25 cellular contexts compared by ENCODE assay signal in the genomic region with DNA sequence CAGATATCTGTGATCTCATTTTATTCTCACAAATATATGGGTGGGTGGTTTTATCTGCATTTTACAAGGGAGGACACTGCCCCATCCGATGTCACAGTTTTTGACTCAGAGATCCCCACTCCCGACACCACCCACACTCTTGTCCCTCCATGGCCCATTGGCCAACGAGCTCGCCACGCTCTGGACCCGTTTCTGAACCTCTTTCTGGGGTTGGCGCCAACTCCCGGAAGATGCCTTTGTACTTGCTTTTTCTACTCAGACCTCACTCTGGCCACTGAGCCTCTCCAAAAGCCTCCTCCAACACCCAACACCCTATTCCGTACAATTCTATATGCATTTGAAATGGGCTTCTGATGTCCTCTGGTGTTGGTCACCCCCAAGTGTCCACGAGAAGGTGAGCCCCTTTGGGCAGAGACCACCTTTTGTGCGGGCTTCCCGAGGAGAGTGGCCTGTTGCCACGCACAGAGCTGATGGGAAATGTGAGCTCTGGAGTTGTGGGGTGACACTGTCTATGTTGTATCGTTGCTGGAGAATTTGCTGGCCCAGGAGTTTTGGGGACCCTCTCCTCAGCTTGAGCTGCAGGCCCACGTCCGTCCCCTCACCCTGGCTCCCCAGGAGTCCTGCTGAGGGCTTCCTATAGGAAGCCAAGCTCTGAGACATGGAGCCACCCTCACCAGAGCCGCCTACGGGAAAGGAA.
DNase-seq lines count a peak whose midpoint lies in the region; ATAC-seq and TF ChIP-seq lines count a peak whose summit lies in the region.
"Had no signal": no experiment of that assay in that cellular context is flagged by ENCODE, and none has a peak within 500 bp of the region (broad histone marks: within the 10 kb centered on the region; RNA-seq: fewer than 3 reads in every experiment).

No MANE protein-coding gene starts in this region.

- no peak overlapping the region for H3K27ac ChIP-seq in testis
- H3K27ac ChIP-seq: breast epithelium, neutrophil, RWPE1, tibial artery had no signal

- H3K36me3 ChIP-seq in testis (ENCODE audit: low read depth, missing control alignments), result no peaks in the 10 kb centered on the region
- H3K36me3 ChIP-seq: breast epithelium, MG63, neutrophil, tibial artery had no signal

- no peaks in the 10 kb centered on the region for H3K4me1 ChIP-seq in testis
- H3K4me1 ChIP-seq: breast epithelium had no signal

- H3K27me3 ChIP-seq in testis, result no peaks in the 10 kb centered on the region
- H3K27me3 ChIP-seq: breast epithelium, MG63, neutrophil, tibial artery had no signal

- H3K9me3 ChIP-seq in testis, result no peaks in the 10 kb centered on the region
- H3K9me3 ChIP-seq: MG63, neutrophil had no signal

- no peak overlapping the region for H3K27ac Mint-ChIP-seq in activated CD8-positive, alpha-beta T cell treated with anti-CD3 and anti-CD28 coated beads, Interleukin-2, amount 10 ng/mL, durations not matched to agents 7 days and 5 days
- H3K27ac Mint-ChIP-seq in activated CD8-positive, alpha-beta T cell treated with anti-CD3 and anti-CD28 coated beads for 36 hours, result no peak overlapping the region
- H3K27ac Mint-ChIP-seq in chondrocyte (ENCODE audit: unreplicated experiment), result no peak overlapping the region
- H3K27ac Mint-ChIP-seq: activated CD4-positive, alpha-beta T cell treated with anti-CD3 and anti-CD28 coated beads for 36 hours; activated naive CD4-positive, alpha-beta T cell treated with anti-CD3 and anti-CD28 coated beads, Interleukin-2, amount 50 U/mL, for 24 hours; CD8-positive, alpha-beta T cell; stimulated activated naive CD8-positive, alpha-beta T cell treated with anti-CD3 and anti-CD28 coated beads, Interleukin-15, Interleukin-2, amounts not matched to agents 100 ng/mL and 50 ng/mL, for 24 hours had no signal

- no peaks in the 10 kb centered on the region for H3K4me1 Mint-ChIP-seq in activated CD8-positive, alpha-beta T cell treated with anti-CD3 and anti-CD28 coated beads, Interleukin-2, amount 10 ng/mL, durations not matched to agents 7 days and 5 days (ENCODE audit: low read depth)
- H3K4me1 Mint-ChIP-seq in activated CD8-positive, alpha-beta T cell treated with anti-CD3 and anti-CD28 coated beads for 36 hours (ENCODE audit: low read depth), result no peaks in the 10 kb centered on the region
- peaks cover 22% of the 10 kb centered on the region for H3K4me1 Mint-ChIP-seq in chondrocyte (ENCODE audit: low read depth)
- H3K4me1 Mint-ChIP-seq: activated CD4-positive, alpha-beta T cell treated with anti-CD3 and anti-CD28 coated beads for 36 hours; activated naive CD4-positive, alpha-beta T cell treated with anti-CD3 and anti-CD28 coated beads, Interleukin-2, amount 50 U/mL, for 24 hours had no signal

- H3K9me3 Mint-ChIP-seq in activated CD8-positive, alpha-beta T cell treated with anti-CD3 and anti-CD28 coated beads, Interleukin-2, amount 10 ng/mL, durations not matched to agents 7 days and 5 days (ENCODE audit: insufficient read depth), result no peaks in the 10 kb centered on the region
- peaks cover 9% of the 10 kb centered on the region for H3K9me3 Mint-ChIP-seq in activated CD8-positive, alpha-beta T cell treated with anti-CD3 and anti-CD28 coated beads for 36 hours
- H3K9me3 Mint-ChIP-seq in chondrocyte (ENCODE audit: low read depth), result peaks cover 14% of the 10 kb centered on the region

- TF ChIP-seq CTCF in activated CD8-positive, alpha-beta T cell treated with anti-CD3 and anti-CD28 coated beads for 36 hours (IDR thresholded peaks at IDR 0.05), result no peak
- TF ChIP-seq CTCF in chondrocyte (IDR thresholded peaks at IDR 0.05), result no peak
- no peak for TF ChIP-seq CTCF in testis (IDR thresholded peaks at IDR 0.05)

- 91 to 94% methylated on average over 18 of the region's 18 CpGs for WGBS in testis, 2 donors

- intact Hi-C loops in activated CD8-positive, alpha-beta T cell treated with anti-CD3 and anti-CD28 coated beads for 36 hours (cut with micrococcal nuclease), result no loop called here
- intact Hi-C loops in testis (cut with DNase I; ENCODE audit: low total_unique reads), result no loop called here

- no peak overlapping the region for H3K4me3 ChIP-seq in testis
- H3K4me3 ChIP-seq: breast epithelium, MG63, tibial artery had no signal

- DNase-seq in activated CD8-positive, alpha-beta T cell treated with anti-CD3 and anti-CD28 coated beads, Interleukin-2, amount 10 ng/mL, durations not matched to agents 7 days and 5 days, result peak; percentile 9
- no peak for DNase-seq in activated CD8-positive, alpha-beta T cell treated with anti-CD3 and anti-CD28 coated beads for 36 hours
- DNase-seq in chondrocyte (ENCODE audit: low spot score), result peak; percentile 50
- peak; percentile 60 for DNase-seq in mesenteric fat pad (ENCODE audit: low spot score)
- peak; percentile 2 for DNase-seq in testis
- DNase-seq in NCI-H82 treated with DMSO at 0.1 percent for 48 hours (lab: John Stamatoyannopoulos, UW; ENCODE audit: unreplicated experiment), result no peak
- no peak for DNase-seq in NCI-H345 (lab: John Stamatoyannopoulos, UW)
- DNase-seq in NCI-H2196 (lab: John Stamatoyannopoulos, UW; ENCODE audit: unreplicated experiment), result no peak
- DNase-seq: activated CD4-positive, alpha-beta T cell treated with anti-CD3 and anti-CD28 coated beads for 36 hours; amygdala; effector memory CD4-positive, alpha-beta T cell; erythroblast; HCEC 1CT; KG1; MG63; NCI-H2029; NCI-H69 had no signal

- no peak for TF ChIP-seq POLR2A in testis (IDR thresholded peaks at IDR 0.05)

- POLR2A ChIA-PET in activated CD8-positive, alpha-beta T cell treated with anti-CD3 and anti-CD28 coated beads, Interleukin-2, amount 10 ng/mL, durations not matched to agents 7 days and 5 days (lab: Charles Lee), result no interaction called here
- POLR2A ChIA-PET in activated CD8-positive, alpha-beta T cell treated with anti-CD3 and anti-CD28 coated beads for 36 hours (lab: Charles Lee), result no interaction called here

- ATAC-seq in activated CD8-positive, alpha-beta T cell treated with anti-CD3 and anti-CD28 coated beads, Interleukin-2, amount 10 ng/mL, durations not matched to agents 7 days and 5 days, result no peak
- ATAC-seq in activated CD8-positive, alpha-beta T cell treated with anti-CD3 and anti-CD28 coated beads for 36 hours, result no peak
- ATAC-seq: CD8-positive, alpha-beta T cell; SK-N-SH treated with all-trans-retinoic acid at 6 μM for 48 hours had no signal

- no peak overlapping the region for H3K4me3 Mint-ChIP-seq in activated CD8-positive, alpha-beta T cell treated with anti-CD3 and anti-CD28 coated beads, Interleukin-2, amount 10 ng/mL, durations not matched to agents 7 days and 5 days
- H3K4me3 Mint-ChIP-seq in activated CD8-positive, alpha-beta T cell treated with anti-CD3 and anti-CD28 coated beads for 36 hours, result no peak overlapping the region
- H3K4me3 Mint-ChIP-seq in chondrocyte (ENCODE audit: unreplicated experiment), result no peak overlapping the region
- H3K4me3 Mint-ChIP-seq: activated CD4-positive, alpha-beta T cell treated with anti-CD3 and anti-CD28 coated beads for 36 hours; activated naive CD4-positive, alpha-beta T cell treated with anti-CD3 and anti-CD28 coated beads, Interleukin-2, amount 50 U/mL, for 24 hours; CD8-positive, alpha-beta T cell; stimulated activated naive CD8-positive, alpha-beta T cell treated with anti-CD3 and anti-CD28 coated beads, Interleukin-15, Interleukin-2, amounts not matched to agents 100 ng/mL and 50 ng/mL, for 24 hours had no signal

- peaks cover 6% of the 10 kb centered on the region for H3K27me3 Mint-ChIP-seq in activated CD8-positive, alpha-beta T cell treated with anti-CD3 and anti-CD28 coated beads, Interleukin-2, amount 10 ng/mL, durations not matched to agents 7 days and 5 days (ENCODE audit: low read depth)
- H3K27me3 Mint-ChIP-seq in activated CD8-positive, alpha-beta T cell treated with anti-CD3 and anti-CD28 coated beads for 36 hours, result peaks cover 4% of the 10 kb centered on the region
- H3K27me3 Mint-ChIP-seq in chondrocyte (ENCODE audit: low read depth), result no peaks in the 10 kb centered on the region

- H3K36me3 Mint-ChIP-seq in activated CD8-positive, alpha-beta T cell treated with anti-CD3 and anti-CD28 coated beads, Interleukin-2, amount 10 ng/mL, durations not matched to agents 7 days and 5 days (ENCODE audit: low read depth), result no peaks in the 10 kb centered on the region
- no peaks in the 10 kb centered on the region for H3K36me3 Mint-ChIP-seq in activated CD8-positive, alpha-beta T cell treated with anti-CD3 and anti-CD28 coated beads for 36 hours (ENCODE audit: low read depth)
- H3K36me3 Mint-ChIP-seq in chondrocyte (ENCODE audit: low read depth), result peaks cover 6% of the 10 kb centered on the region
- H3K36me3 Mint-ChIP-seq: CD8-positive, alpha-beta T cell had no signal

- CTCF ChIA-PET in activated CD8-positive, alpha-beta T cell treated with anti-CD3 and anti-CD28 coated beads, Interleukin-2, amount 10 ng/mL, durations not matched to agents 7 days and 5 days (lab: Charles Lee), result no interaction called here
- CTCF ChIA-PET in activated CD8-positive, alpha-beta T cell treated with anti-CD3 and anti-CD28 coated beads for 36 hours (lab: Charles Lee), result no interaction called here

Comparison
In these comparisons a context has a peak if more than half of its experiments do, and no peak if none do; other contexts are left out.
1. DNase-seq: peak in activated CD8-positive, alpha-beta T cell treated with anti-CD3 and anti-CD28 coated beads, Interleukin-2, amount 10 ng/mL, durations not matched to agents 7 days and 5 days (single experiment), chondrocyte (single experiment), mesenteric fat pad (single experiment) and testis (single experiment); none in activated CD8-positive, alpha-beta T cell treated with anti-CD3 and anti-CD28 coated beads for 36 hours (single experiment), NCI-H82 treated with DMSO at 0.1 percent for 48 hours (single experiment), NCI-H345 (single experiment) and NCI-H2196 (single experiment).